ENCODE assay signal across 26 cellular contexts in the genomic region with DNA sequence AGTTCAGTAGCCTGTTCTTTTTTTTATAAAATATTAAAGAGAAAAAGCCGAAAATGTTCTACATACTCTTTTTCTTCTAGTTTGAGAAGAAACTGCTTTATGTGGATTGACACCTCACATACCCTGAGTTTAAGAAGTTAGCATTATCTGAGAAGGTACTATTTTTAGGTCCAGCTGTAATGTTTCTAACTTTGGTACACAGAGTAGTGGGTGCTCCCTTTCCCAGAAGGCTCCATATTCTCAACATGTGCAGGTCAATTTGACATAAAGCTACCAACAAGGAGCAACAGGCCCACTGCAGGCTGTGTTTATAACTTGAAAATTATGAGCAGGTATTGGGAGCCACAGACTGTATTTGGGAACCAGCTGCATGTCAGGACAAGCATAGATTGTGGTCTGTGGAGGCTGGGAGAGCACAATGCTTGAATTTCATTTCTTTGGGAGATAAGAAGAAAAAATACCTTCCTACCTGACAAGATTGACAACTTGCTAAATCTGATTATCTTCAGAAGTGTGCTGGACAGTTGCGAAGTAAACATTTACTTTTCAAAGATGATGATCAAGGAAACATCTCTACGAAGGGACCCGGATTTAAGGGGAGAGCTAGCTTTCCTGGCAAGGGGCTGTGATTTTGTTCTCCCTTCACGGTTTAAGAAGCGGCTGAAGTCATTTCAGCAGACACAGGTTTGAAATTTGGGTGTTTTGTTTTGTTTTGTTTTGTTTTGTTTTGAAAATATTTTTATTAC. TPM values are rescaled to one million over a fixed set of nuclear protein-coding genes. Genes with fewer than 3 reads are reported as not detected.
DNase-seq lines count a peak whose midpoint lies in the region; ATAC-seq and TF ChIP-seq lines count a peak whose summit lies in the region.
"Had no signal": no experiment of that assay in that cellular context is flagged by ENCODE, and none has a peak within 500 bp of the region (broad histone marks: within the 10 kb centered on the region; RNA-seq: fewer than 3 reads in every experiment).

No MANE protein-coding gene starts in this region.

- TF ChIP-seq CTCF in HEK293 (tag by site-specific recombination; IDR thresholded peaks at IDR 0.05) (no peak), chondrocyte (IDR thresholded peaks at IDR 0.05) (no peak)

- peaks cover 2% of the 10 kb centered on the region for H3K9me3 Mint-ChIP-seq in chondrocyte (ENCODE audit: low read depth)
- H3K9me3 Mint-ChIP-seq in effector memory CD8-positive, alpha-beta T cell, result no peaks in the 10 kb centered on the region
- H3K9me3 Mint-ChIP-seq: activated naive CD4-positive, alpha-beta T cell treated with anti-CD3 and anti-CD28 coated beads for 36 hours; activated T-cell treated with anti-CD3 and anti-CD28 coated beads, Interleukin-2, amount 50 U/mL, for 72 hours; endodermal cell; H9 had no signal

- no peak overlapping the region for H3K9ac ChIP-seq in rectal smooth muscle tissue (ENCODE audit: low read length)
- H3K9ac ChIP-seq: parathyroid adenoma had no signal

- CTCF ChIA-PET in HEK293 (lab: Yijun Ruan, JAX), result no interaction called here

- H3K36me3 Mint-ChIP-seq in chondrocyte (ENCODE audit: low read depth), result peaks cover 9% of the 10 kb centered on the region
- no peaks in the 10 kb centered on the region for H3K36me3 Mint-ChIP-seq in effector memory CD8-positive, alpha-beta T cell (ENCODE audit: insufficient read depth)

- peak; percentile 86 for ATAC-seq in left ventricle myocardium superior
- no peak for ATAC-seq in effector memory CD8-positive, alpha-beta T cell (replicated peaks)
- no peak for ATAC-seq in HG03565 (IDR thresholded peaks at IDR 0.05; ENCODE audit: unreplicated experiment)
- ATAC-seq in GM18907 (IDR thresholded peaks at IDR 0.05; ENCODE audit: unreplicated experiment), result no peak
- ATAC-seq: activated T-cell treated with anti-CD3 and anti-CD28 coated beads, Interleukin-2, amount 50 U/mL, for 72 hours; left lobe of liver had no signal

- intact Hi-C loops in left ventricle myocardium superior (cut with micrococcal nuclease), result no loop called here

- H3K4me3 ChIP-seq in HEK293 (ENCODE audit: low read depth, low read length), result no peak overlapping the region
- H3K4me3 ChIP-seq in rectal smooth muscle tissue (ENCODE audit: low read length), result no peak overlapping the region
- H3K4me3 ChIP-seq: upper lobe of left lung had no signal

- POLR2A ChIA-PET in HEK293 (lab: Yijun Ruan, JAX), result interaction anchor here (0.8 kb wide), 1 partner anchor 57 kb away, joined by 4 read pairs; a partner anchor contains a TSS

- peaks cover 47% of the 10 kb centered on the region for H3K4me1 Mint-ChIP-seq in chondrocyte (ENCODE audit: low read depth)
- H3K4me1 Mint-ChIP-seq in effector memory CD8-positive, alpha-beta T cell (ENCODE audit: low read depth in 2 of 2), result no peaks in the 10 kb centered on the region

- in situ Hi-C loops in KBM-7 (cut with MboI; ENCODE audit: low pct_unique_long_range_greater_than_20kb, low sequenced_read_pairs), result no loop called here

- H3K4me1 ChIP-seq in HEK293 (ENCODE audit: control insufficient read depth, insufficient read depth, low read length), result no peaks in the 10 kb centered on the region
- H3K4me1 ChIP-seq in rectal smooth muscle tissue (ENCODE audit: control insufficient read depth, insufficient read depth, low read length), result peaks cover 26% of the 10 kb centered on the region
- H3K4me1 ChIP-seq: BE2C, upper lobe of left lung had no signal

- no peaks in the 10 kb centered on the region for H3K36me3 ChIP-seq in HEK293 (ENCODE audit: control insufficient read depth in 2 of 2, insufficient read depth in 1 of 2, low read length in 2 of 2)
- no peaks in the 10 kb centered on the region for H3K36me3 ChIP-seq in rectal smooth muscle tissue (ENCODE audit: control insufficient read depth, insufficient read depth, low read length)
- H3K36me3 ChIP-seq: BE2C, upper lobe of left lung had no signal

- H3K27me3 Mint-ChIP-seq in chondrocyte (ENCODE audit: low read depth), result no peaks in the 10 kb centered on the region
- H3K27me3 Mint-ChIP-seq in effector memory CD8-positive, alpha-beta T cell, result peaks cover 21 to 32% of the 10 kb centered on the region in 2 donors

- no peak for DNase-seq in chondrocyte (ENCODE audit: low spot score)
- DNase-seq in left ventricle myocardium superior, result no peak
- DNase-seq in effector memory CD8-positive, alpha-beta T cell, result no peak
- no peak for DNase-seq in KBM-7
- DNase-seq: activated CD4-positive, alpha-beta T cell treated with anti-CD3 and anti-CD28 coated beads for 48 hours; activated naive CD4-positive, alpha-beta T cell treated with anti-CD3 and anti-CD28 coated beads for 36 hours; activated T-cell treated with anti-CD3 and anti-CD28 coated beads, Interleukin-2, amount 50 U/mL, for 72 hours; BE2C; cortex of kidney; endodermal cell; GF-D8; glutamatergic neuron; H9; midbrain; NCI-H1105 treated with DMSO at 0.1 percent for 48 hours; NCI-H2029 treated with DMSO at 0.1 percent for 48 hours; NCI-H82; RPMI8226; upper lobe of left lung had no signal

- no peaks in the 10 kb centered on the region for H3K9me3 ChIP-seq in HEK293 (ENCODE audit: control insufficient read depth, insufficient read depth, low read depth, low read length)
- H3K9me3 ChIP-seq: BE2C, upper lobe of left lung had no signal

- H3K27ac ChIP-seq in HEK293 (ENCODE audit: extremely low read depth, low read depth, low read length) (no peak overlapping the region), rectal smooth muscle tissue (ENCODE audit: low read depth, low read length) (peak overlapping the region; percentile 40)
- H3K27ac ChIP-seq: parathyroid adenoma, upper lobe of left lung had no signal

- no peak overlapping the region for H3K4me3 Mint-ChIP-seq in chondrocyte (ENCODE audit: unreplicated experiment)
- H3K4me3 Mint-ChIP-seq in effector memory CD8-positive, alpha-beta T cell, result no peak overlapping the region
- H3K4me3 Mint-ChIP-seq: activated naive CD4-positive, alpha-beta T cell treated with anti-CD3 and anti-CD28 coated beads for 36 hours; activated T-cell treated with anti-CD3 and anti-CD28 coated beads, Interleukin-2, amount 50 U/mL, for 72 hours; endodermal cell; H9 had no signal

- H3K27me3 ChIP-seq in rectal smooth muscle tissue (ENCODE audit: control insufficient read depth, insufficient read depth, low read length), result no peaks in the 10 kb centered on the region
- H3K27me3 ChIP-seq: upper lobe of left lung had no signal

- peak overlapping the region; percentile 1 for H3K27ac Mint-ChIP-seq in chondrocyte (ENCODE audit: unreplicated experiment)
- no peak overlapping the region for H3K27ac Mint-ChIP-seq in effector memory CD8-positive, alpha-beta T cell
- H3K27ac Mint-ChIP-seq: activated naive CD4-positive, alpha-beta T cell treated with anti-CD3 and anti-CD28 coated beads for 36 hours; activated T-cell treated with anti-CD3 and anti-CD28 coated beads, Interleukin-2, amount 50 U/mL, for 72 hours; endodermal cell; H9 had no signal

TF ChIP-seq in HEK293, 187 proteins besides CTCF, POLR2A, EP300 and RAD21:
- TF ChIP-seq, protein P1, sequence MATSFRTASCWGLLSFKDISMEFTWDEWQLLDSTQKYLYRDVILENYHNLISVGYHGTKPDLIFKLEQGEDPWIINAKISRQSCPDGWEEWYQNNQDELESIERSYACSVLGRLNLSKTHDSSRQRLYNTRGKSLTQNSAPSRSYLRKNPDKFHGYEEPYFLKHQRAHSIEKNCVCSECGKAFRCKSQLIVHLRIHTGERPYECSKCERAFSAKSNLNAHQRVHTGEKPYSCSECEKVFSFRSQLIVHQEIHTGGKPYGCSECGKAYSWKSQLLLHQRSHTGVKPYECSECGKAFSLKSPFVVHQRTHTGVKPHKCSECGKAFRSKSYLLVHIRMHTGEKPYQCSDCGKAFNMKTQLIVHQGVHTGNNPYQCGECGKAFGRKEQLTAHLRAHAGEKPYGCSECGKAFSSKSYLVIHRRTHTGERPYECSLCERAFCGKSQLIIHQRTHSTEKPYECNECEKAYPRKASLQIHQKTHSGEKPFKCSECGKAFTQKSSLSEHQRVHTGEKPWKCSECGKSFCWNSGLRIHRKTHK (tag by site-specific recombination; IDR thresholded peaks at IDR 0.05), result peak; percentile 84
- TF ChIP-seq SP2 (tag by site-specific recombination; IDR thresholded peaks at IDR 0.05) (no peak), ZBTB8A (tag by site-specific recombination; IDR thresholded peaks at IDR 0.05) (no peak)

RNA-seq across cellular contexts. Expression of a gene that starts 57.2 kb away (rescaled TPM):
- total RNA-seq in chondrocyte (14.7 to 20.6 TPM (median 14.8 TPM) in 3 replicates), left ventricle myocardium superior (105 TPM)
- total RNA-seq: T-helper 2 cell treated with Interferon-gamma antibody and Interleukin-4, amounts not matched to agents 100 ng/mL and 5 ng/mL, for 36 hours had no signal
